27 cellular contexts compared by ENCODE assay signal in genomic region chr12:112559784-112560183, GRCh38.
DNase-seq lines count a peak whose midpoint lies in the region; ATAC-seq and TF ChIP-seq lines count a peak whose summit lies in the region.
"Had no signal": no experiment of that assay in that cellular context is flagged by ENCODE, and none has a peak within 500 bp of the region (broad histone marks: within the 10 kb centered on the region; RNA-seq: fewer than 3 reads in every experiment).

No MANE protein-coding gene starts in this region.

- H3K4me2 ChIP-seq in GM23248 (ENCODE audit: unreplicated experiment) (no peak overlapping the region), fibroblast of lung (ENCODE audit: extremely low read depth, insufficient read depth, low read length) (peak overlapping the region; percentile 44)
- H3K4me2 ChIP-seq: KMS-11 had no signal

- H3K4me3 ChIP-seq in GM23248 = no peak overlapping the region
- H3K4me3 ChIP-seq in fibroblast of lung (replicated peaks in 1 of 4; ENCODE audit: control extremely low read depth in 1 of 4, insufficient read depth in 1 of 4, low read depth in 3 of 4, low read length in 4 of 4) = peak overlapping the region in 1 of 4 experiments; percentile 21
- H3K4me3 ChIP-seq: cardiac muscle cell, upper lobe of left lung had no signal

- no peaks in the 10 kb centered on the region for H3K9me2 ChIP-seq in GM23248 (ENCODE audit: insufficient read depth)

- no peaks in the 10 kb centered on the region for H3K4me1 ChIP-seq in GM23248 (ENCODE audit: insufficient read depth)
- H3K4me1 ChIP-seq in fibroblast of lung (ENCODE audit: control insufficient read depth, extremely low read depth, insufficient read depth, low read length) = no peaks in the 10 kb centered on the region
- H3K4me1 ChIP-seq: parathyroid adenoma, upper lobe of left lung had no signal

- 20% methylated on average over 2 of the region's 2 CpGs for WGBS in GM23248 (ENCODE audit: low coverage in 1 of 2, low lambda C conversion rate in 2 of 2, missing lambda C conversion rate in 2 of 2), 2 experiments

- DNase-seq in A172 (ENCODE audit: low spot score) = peak; percentile 22
- no peak for DNase-seq in GM23248
- DNase-seq in RPMI8226 = peak; percentile 36
- no peak for DNase-seq in fibroblast of lung (ENCODE audit: low read depth in 2 of 2)
- DNase-seq in NK-92 (lab: John Stamatoyannopoulos, UW; ENCODE audit: unreplicated experiment) = no peak
- DNase-seq in activated CD4-positive, alpha-beta T cell treated with anti-CD3 and anti-CD28 coated beads for 1 hour = no peak
- DNase-seq in stimulated activated naive CD8-positive, alpha-beta T cell treated with anti-CD3 and anti-CD28 coated beads, Interleukin-15, Interleukin-2, amounts not matched to agents 100 U/mL and 50 U/mL, for 24 hours = no peak
- DNase-seq in HK-2 (ENCODE audit: unreplicated experiment) = no peak
- DNase-seq: activated CD4-positive, CD25-positive, alpha-beta regulatory T cell; activated CD8-positive, alpha-beta T cell treated with anti-CD3 and anti-CD28 coated beads, Interleukin-2, amount 10 ng/mL, durations not matched to agents 7 days and 5 days; activated naive CD4-positive, alpha-beta T cell treated with Interleukin-2 at 50 U/mL for 16 hours; activated T-cell treated with anti-CD3 and anti-CD28 coated beads, Interleukin-2, amount 50 U/mL, for 24 hours; amygdala; foreskin fibroblast; H9; midbrain; natural killer cell; NCI-H1105; NCI-H2081; NCI-H345; T-helper 9 cell; upper lobe of left lung had no signal

- H3K27ac ChIP-seq in GM23248 = no peak overlapping the region
- no peak overlapping the region for H3K27ac ChIP-seq in fibroblast of lung (ENCODE audit: insufficient read depth, low read length)
- H3K27ac ChIP-seq: cardiac muscle cell, KMS-11, parathyroid adenoma, upper lobe of left lung had no signal

- no peaks in the 10 kb centered on the region for H4K20me1 ChIP-seq in GM23248 (ENCODE audit: insufficient read depth)
- H4K20me1 ChIP-seq in fibroblast of lung (ENCODE audit: control insufficient read depth, extremely low read depth, insufficient read depth, low read length) = no peaks in the 10 kb centered on the region

- H3K9me3 ChIP-seq in GM23248 (ENCODE audit: low read depth) (no peaks in the 10 kb centered on the region), fibroblast of lung (ENCODE audit: control insufficient read depth, insufficient read depth, low read depth, low read length) (no peaks in the 10 kb centered on the region)
- H3K9me3 ChIP-seq: upper lobe of left lung had no signal

- H2AFZ ChIP-seq in GM23248 (peak overlapping the region; percentile 45; the same call in 1 of the 2 replicates), fibroblast of lung (ENCODE audit: low read length) (peak overlapping the region; percentile 39)
- H2AFZ ChIP-seq: parathyroid adenoma had no signal

- H3K36me3 ChIP-seq in GM23248 (ENCODE audit: low read depth) = no peaks in the 10 kb centered on the region
- H3K36me3 ChIP-seq in fibroblast of lung (ENCODE audit: control insufficient read depth, insufficient read depth, low read length) = no peaks in the 10 kb centered on the region
- H3K36me3 ChIP-seq: cardiac muscle cell, upper lobe of left lung had no signal

- in situ Hi-C loops in GM23248 (cut with MboI) = no loop called here

- H3K79me2 ChIP-seq in GM23248 (ENCODE audit: insufficient read depth) (no peaks in the 10 kb centered on the region), fibroblast of lung (ENCODE audit: control insufficient read depth, insufficient read depth, low read length) (no peaks in the 10 kb centered on the region)
- H3K79me2 ChIP-seq: parathyroid adenoma had no signal

- H3K27me3 ChIP-seq in GM23248 (replicated peaks; ENCODE audit: insufficient read depth) (0 out of 2 replicates have a peak, but pooled peaks cover 11% of the 10 kb centered on the region), fibroblast of lung (ENCODE audit: control insufficient read depth, insufficient read depth, low read length) (no peaks in the 10 kb centered on the region)
- H3K27me3 ChIP-seq: cardiac muscle cell, upper lobe of left lung had no signal

- no peak overlapping the region for H3K9ac ChIP-seq in GM23248
- H3K9ac ChIP-seq in fibroblast of lung (ENCODE audit: insufficient read depth, low read length) = no peak overlapping the region
- H3K9ac ChIP-seq: KMS-11, parathyroid adenoma had no signal

- no peak for TF ChIP-seq CTCF in fibroblast of lung (conservative IDR thresholded peaks at IDR 0.05 in 1 of 2, IDR thresholded peaks at IDR 0.05 in 1 of 2; ENCODE audit: low read depth in 1 of 2, low read length in 2 of 2)

- no peaks in the 10 kb centered on the region for H3F3A ChIP-seq in GM23248 (ENCODE audit: insufficient read depth)

- ATAC-seq in stimulated activated naive CD8-positive, alpha-beta T cell treated with anti-CD3 and anti-CD28 coated beads, Interleukin-15, Interleukin-2, amounts not matched to agents 100 U/mL and 50 U/mL, for 24 hours = no peak
- ATAC-seq: activated CD8-positive, alpha-beta T cell treated with anti-CD3 and anti-CD28 coated beads, Interleukin-2, amount 10 ng/mL, durations not matched to agents 7 days and 5 days; left lobe of liver; natural killer cell; sciatic nerve had no signal

Comparison
In these comparisons a context has a peak if more than half of its experiments do, and no peak if none do; other contexts are left out.
1. DNase-seq: peak in A172 (single experiment) and RPMI8226 (single experiment); none in GM23248 (single experiment), fibroblast of lung (0 of 2), NK-92 (single experiment), activated CD4-positive, alpha-beta T cell treated with anti-CD3 and anti-CD28 coated beads for 1 hour (single experiment), stimulated activated naive CD8-positive, alpha-beta T cell treated with anti-CD3 and anti-CD28 coated beads, Interleukin-15, Interleukin-2, amounts not matched to agents 100 U/mL and 50 U/mL, for 24 hours (single experiment) and HK-2 (single experiment).